14 cellular contexts compared by ENCODE assay signal in genomic region chr7:1105189-1105588, GRCh38. TPM values are rescaled to one million over a fixed set of nuclear protein-coding genes. Genes with fewer than 3 reads are reported as not detected.
DNase-seq lines count a peak whose midpoint lies in the region; ATAC-seq and TF ChIP-seq lines count a peak whose summit lies in the region.
"Had no signal": no experiment of that assay in that cellular context is flagged by ENCODE, and none has a peak within 500 bp of the region (broad histone marks: within the 10 kb centered on the region; RNA-seq: fewer than 3 reads in every experiment).

No MANE protein-coding gene starts in this region.

- H3K9me3 ChIP-seq in heart left ventricle (no peaks in the 10 kb centered on the region), thyroid gland (no peaks in the 10 kb centered on the region), MM.1S (replicated peaks; ENCODE audit: insufficient read depth, low read length) (no peaks in the 10 kb centered on the region)
- H3K9me3 ChIP-seq: transverse colon had no signal

- no peak overlapping the region for H2AFZ ChIP-seq in MM.1S (ENCODE audit: low read length)

- no peak overlapping the region for H3K9ac ChIP-seq in MM.1S (ENCODE audit: low read length)

- H3K36me3 ChIP-seq in heart left ventricle (no peaks in the 10 kb centered on the region), thyroid gland (no peaks in the 10 kb centered on the region), MM.1S (replicated peaks; ENCODE audit: insufficient read depth, low read length) (no peaks in the 10 kb centered on the region)
- H3K36me3 ChIP-seq: transverse colon had no signal

- H3K4me2 ChIP-seq in MM.1S (ENCODE audit: low read depth, low read length): no peak overlapping the region

- H3K9me2 ChIP-seq in MM.1S (replicated peaks; ENCODE audit: insufficient read depth, low read length): no peaks in the 10 kb centered on the region

- no peak for TF ChIP-seq CTCF in heart left ventricle (IDR thresholded peaks at IDR 0.05)
- TF ChIP-seq CTCF in thyroid gland (IDR thresholded peaks at IDR 0.05): no peak
- TF ChIP-seq CTCF in MM.1S (IDR thresholded peaks at IDR 0.05; ENCODE audit: low read length): no peak

- H3K27me3 ChIP-seq in heart left ventricle (no peaks in the 10 kb centered on the region), thyroid gland (no peaks in the 10 kb centered on the region), MM.1S (replicated peaks; ENCODE audit: insufficient read depth, low read length) (no peaks in the 10 kb centered on the region)
- H3K27me3 ChIP-seq: transverse colon had no signal

- DNase-seq in left ventricle myocardium superior (peak; percentile 13), heart left ventricle (no peak), NAMALWA (ENCODE audit: low spot score) (peak; percentile 44), thyroid gland (peak; percentile 54 to 72), 8988T (no peak), MM.1S (no peak)
- DNase-seq in activated CD4-positive, alpha-beta T cell treated with anti-CD3 and anti-CD28 coated beads for 1 hour: no peak
- DNase-seq: activated naive CD4-positive, alpha-beta T cell treated with Interleukin-2 at 50 U/mL for 16 hours; DMS 273 treated with DMSO at 0.1 percent for 48 hours; IMR-90; NCI-H2081; T-helper 1 cell; transverse colon had no signal

- no peak for ATAC-seq in left ventricle myocardium superior
- ATAC-seq in heart left ventricle: no peak
- peak; percentile 57 for ATAC-seq in HG02610 (IDR thresholded peaks at IDR 0.05; ENCODE audit: unreplicated experiment)

- H4K20me1 ChIP-seq in MM.1S (ENCODE audit: insufficient read depth, low read length): no peaks in the 10 kb centered on the region

- H3K27ac ChIP-seq in heart left ventricle: peak overlapping the region in 4 of 12 donors; percentile 18 to 60 (median 38)
- H3K27ac ChIP-seq in thyroid gland: peak overlapping the region in 1 of 3 donors; percentile 0
- no peak overlapping the region for H3K27ac ChIP-seq in MM.1S (ENCODE audit: low read length)
- H3K27ac ChIP-seq: transverse colon had no signal

- intact Hi-C loops in left ventricle myocardium superior (cut with micrococcal nuclease): no loop called here
- intact Hi-C loops in heart left ventricle (cut with DNase I): no loop called here
- intact Hi-C loops in thyroid gland (cut with DNase I): no loop called here

- H3F3A ChIP-seq in MM.1S (ENCODE audit: insufficient read depth, low read length): no peaks in the 10 kb centered on the region

- 89 to 93% (median 91%) methylated on average over 11 of the region's 11 CpGs for WGBS in heart left ventricle, 4 donors
- WGBS in thyroid gland, 2 donors: 49 to 63% methylated on average over 10 to 11 of the region's 11 CpGs

- no peak overlapping the region for H3K4me3 ChIP-seq in heart left ventricle
- no peak overlapping the region for H3K4me3 ChIP-seq in thyroid gland (replicated peaks in 1 of 3)
- H3K4me3 ChIP-seq in MM.1S (ENCODE audit: low read length): no peak overlapping the region
- H3K4me3 ChIP-seq: transverse colon had no signal

- 0 out of 2 replicates have a peak, but pooled peaks cover 7% of the 10 kb centered on the region for H3K79me2 ChIP-seq in MM.1S (ENCODE audit: low read length)

- H3K4me1 ChIP-seq in heart left ventricle (peaks cover 0 to 9% (median 0%) of the 10 kb centered on the region in 12 donors), thyroid gland (peaks cover 29 to 46% of the 10 kb centered on the region in 2 donors), MM.1S (ENCODE audit: low read length) (no peaks in the 10 kb centered on the region)
- H3K4me1 ChIP-seq: transverse colon had no signal

- no peak for TF ChIP-seq POLR2A in heart left ventricle (IDR thresholded peaks at IDR 0.05)
- no peak for TF ChIP-seq POLR2A in thyroid gland (IDR thresholded peaks at IDR 0.05)

RNA-seq across cellular contexts. Expression of gene GPER1, which starts 17.3 kb away (rescaled TPM):
- 2.8 TPM for total RNA-seq in left ventricle myocardium superior
- total RNA-seq in heart left ventricle: 1 to 10 TPM; 1.4 to 8.8 (median 3.0) TPM
- polyA plus RNA-seq in heart left ventricle: 1 to 10 TPM; 1.8 to 2.8 TPM
- total RNA-seq in thyroid gland: 10 to 100 TPM; 12.5 to 29.2 (median 21.2) TPM

RNA-seq across cellular contexts. Expression of gene ZFAND2A, which starts 54.8 kb away (rescaled TPM):
- total RNA-seq in left ventricle myocardium superior: 5.9 TPM
- total RNA-seq in heart left ventricle: 10 to 100 TPM in 3 of 9 donors, 1 to 10 TPM in 6; 5.6 to 13.7 (median 9.0) TPM
- 10 to 100 TPM; 16.7 to 25.6 TPM for polyA plus RNA-seq in heart left ventricle
- total RNA-seq in thyroid gland: 10 to 100 TPM; 27.5 to 57.0 (median 37.4) TPM

Comparison
In these comparisons a context has a peak if more than half of its experiments do, and no peak if none do; other contexts are left out.
1. DNase-seq: peak in left ventricle myocardium superior (single experiment), NAMALWA (single experiment) and thyroid gland (2 of 2); none in heart left ventricle (0 of 5), activated CD4-positive, alpha-beta T cell treated with anti-CD3 and anti-CD28 coated beads for 1 hour (single experiment), 8988T (single experiment) and MM.1S (single experiment).